1 cellular context compared by ENCODE assay signal in genomic region chr4:92253986-92254671, GRCh38.
TF ChIP-seq lines count a peak whose summit lies in the region.

No MANE protein-coding gene starts in this region.

TF ChIP-seq in H1, 55 proteins besides CTCF, POLR2A, EP300 and RAD21:
- TF ChIP-seq SP4 (IDR thresholded peaks at IDR 0.05; ENCODE audit: low read length), result peak; percentile 14; the same call in 1 of the 2 replicates
- peak; percentile 42 for TF ChIP-seq CHD7 (IDR thresholded peaks at IDR 0.05; ENCODE audit: insufficient replicate concordance, low read length)
- peak; percentile 27; the same call in 1 of the 2 replicates for TF ChIP-seq CHD2 (IDR thresholded peaks at IDR 0.05; ENCODE audit: low read length)
- TF ChIP-seq GTF2F1 (IDR thresholded peaks at IDR 0.05; ENCODE audit: borderline replicate concordance, low read depth, low read length), result peak; percentile 10; the same call in 1 of the 2 replicates
- TF ChIP-seq ATF2 (IDR thresholded peaks at IDR 0.05; ENCODE audit: low read length), result peak; percentile 60
- no peak for TF ChIP-seq ZNF274 (IDR thresholded peaks at IDR 0.05; ENCODE audit: borderline replicate concordance, extremely low read depth, low read length)
- no peak for TF ChIP-seq SIRT6 (IDR thresholded peaks at IDR 0.05; ENCODE audit: low read length)
- peak; percentile 4; the same call in 1 of the 2 replicates for TF ChIP-seq CREB1 (IDR thresholded peaks at IDR 0.05)
- no peak for TF ChIP-seq SIN3A (conservative IDR thresholded peaks at IDR 0.05 in 1 of 2, IDR thresholded peaks at IDR 0.05 in 1 of 2; ENCODE audit: low read depth in 1 of 2, low read length in 2 of 2)
TF ChIP-seq in H1: peak in this region for 6.
